ENCODE assay signal across 21 cellular contexts in genomic region chr2:27591745-27592144, GRCh38. TPM values are rescaled to one million over a fixed set of nuclear protein-coding genes. Genes with fewer than 3 reads are reported as not detected.
DNase-seq lines count a peak whose midpoint lies in the region; ATAC-seq, FAIRE-seq and TF ChIP-seq lines count a peak whose summit lies in the region.
"Had no signal": no experiment of that assay in that cellular context is flagged by ENCODE, and none has a peak within 500 bp of the region (broad histone marks: within the 10 kb centered on the region; RNA-seq: fewer than 3 reads in every experiment).

No MANE protein-coding gene starts in this region.

- H2AFZ ChIP-seq in HepG2 (ENCODE audit: low read length) = no peak overlapping the region

- H3K36me3 Mint-ChIP-seq in stimulated activated effector memory CD8-positive, alpha-beta T cell treated with anti-CD3 and anti-CD28 coated beads, Interleukin-12 subunit alpha, Interleukin-12 subunit beta, amount 100 ng/mL, for 72 hours = peaks cover 44% of the 10 kb centered on the region

- no peak for TF ChIP-seq RAD21 in HepG2 (CRISPR knock-in tag; IDR thresholded peaks at IDR 0.05)

- no peak for TF ChIP-seq POLR2A in HepG2 (IDR thresholded peaks at IDR 0.05; ENCODE audit: insufficient read depth in 1 of 2, low read depth in 2 of 2, low read length in 2 of 2)
- no peak for TF ChIP-seq POLR2A in right lobe of liver (IDR thresholded peaks at IDR 0.05)

- H3K36me3 ChIP-seq in HepG2 (replicated peaks in 1 of 2; ENCODE audit: control insufficient read depth in 1 of 2, insufficient read depth in 2 of 2, low read length in 2 of 2) (peaks cover 0 to 3% of the 10 kb centered on the region in 2 experiments; a peak in 1 of 5 replicates), right lobe of liver (no peaks in the 10 kb centered on the region), adipocyte (ENCODE audit: control insufficient read depth, insufficient read depth, low read length, severe bottlenecking) (no peaks in the 10 kb centered on the region)

- CTCF ChIA-PET in HepG2 (lab: Yijun Ruan, JAX; ENCODE audit: low intra/inter-chr PET ratio, low total read pairs) = no interaction called here

- no peak overlapping the region for H3K9ac ChIP-seq in HepG2 (ENCODE audit: insufficient read depth, low read depth, low read length)
- no peak overlapping the region for H3K9ac ChIP-seq in adipocyte (ENCODE audit: low read length)
- H3K9ac ChIP-seq: BLaER1 treated with 17β-estradiol and CSF1 and Interleukin-3, amounts not matched to agents 10 nM and 100 nM had no signal

- DNase-seq in HepG2 (ENCODE audit: low spot score) (no peak), right lobe of liver (no peak), adipocyte (ENCODE audit: low read depth) (peak; percentile 49), fibroblast of pulmonary artery (ENCODE audit: low read depth) (peak; percentile 21), NCI-H2107 (lab: John Stamatoyannopoulos, UW) (no peak)
- DNase-seq in stimulated activated effector memory CD8-positive, alpha-beta T cell treated with anti-CD3 and anti-CD28 coated beads, Interleukin-12 subunit alpha, Interleukin-12 subunit beta, amount 100 ng/mL, for 72 hours (ENCODE audit: low spot score in 2 of 2) = no peak
- DNase-seq: CD8-positive, alpha-beta memory T cell; DMS53; KG1; NCI-H1105; NCI-H2081; NK-92 treated with Interleukin-12 subunit alpha and Interleukin-12 subunit beta, amount 100 ng/mL, for 24 hours; Peyer's patch had no signal

- no TSS peak for BruUV-seq in HepG2 (replicated peaks; lab: Mats Ljungman, UMichigan)

- H3K27me3 ChIP-seq in HepG2 (ENCODE audit: control insufficient read depth in 1 of 2, insufficient read depth in 2 of 2, low read length in 2 of 2) = no peaks in the 10 kb centered on the region
- no peaks in the 10 kb centered on the region for H3K27me3 ChIP-seq in right lobe of liver
- no peaks in the 10 kb centered on the region for H3K27me3 ChIP-seq in adipocyte (replicated peaks; ENCODE audit: control insufficient read depth, insufficient read depth, low read length)
- H3K27me3 ChIP-seq: BLaER1 treated with 17β-estradiol and CSF1 and Interleukin-3, amounts not matched to agents 10 nM and 100 nM; Peyer's patch; SJSA1 had no signal

- no peak for FAIRE-seq in HepG2 (lab: Jason Lieb, UNC)
- FAIRE-seq: A549, GM12891, GM18507, H1 had no signal

- H3K27ac ChIP-seq in HepG2 (ENCODE audit: extremely low read length, insufficient read depth, low read length) (no peak overlapping the region), right lobe of liver (no peak overlapping the region)
- H3K27ac ChIP-seq: A549; BLaER1 treated with 17β-estradiol and CSF1 and Interleukin-3, amounts not matched to agents 10 nM and 100 nM; Peyer's patch; SJSA1 had no signal

- no peak overlapping the region for H3K4me3 Mint-ChIP-seq in stimulated activated effector memory CD8-positive, alpha-beta T cell treated with anti-CD3 and anti-CD28 coated beads, Interleukin-12 subunit alpha, Interleukin-12 subunit beta, amount 100 ng/mL, for 72 hours
- H3K4me3 Mint-ChIP-seq: CD8-positive, alpha-beta memory T cell had no signal

- 85% methylated on average over 3 of the region's 3 CpGs for WGBS in HepG2 (ENCODE audit: low lambda C conversion rate)
- 52% methylated on average over 3 of the region's 3 CpGs for WGBS in right lobe of liver (ENCODE audit: insufficient coverage, low coverage, low lambda C conversion rate, missing lambda C conversion rate)

- no peak overlapping the region for H3K4me2 ChIP-seq in HepG2 (ENCODE audit: low read depth, low read length)
- H3K4me2 ChIP-seq: A549; BLaER1 treated with 17β-estradiol and CSF1 and Interleukin-3, amounts not matched to agents 10 nM and 100 nM had no signal

- peaks cover 32% of the 10 kb centered on the region for H3K4me1 ChIP-seq in HepG2 (ENCODE audit: insufficient read depth, low read length)
- no peaks in the 10 kb centered on the region for H3K4me1 ChIP-seq in right lobe of liver
- peaks cover 2% of the 10 kb centered on the region for H3K4me1 ChIP-seq in adipocyte (ENCODE audit: control insufficient read depth, insufficient read depth, low read length)
- H3K4me1 ChIP-seq: Peyer's patch had no signal

- TF ChIP-seq EP300 in HepG2 (IDR thresholded peaks at IDR 0.05; ENCODE audit: low read depth in 2 of 2, low read length in 2 of 2) (no peak), HepG2 (CRISPR knock-in tag; IDR thresholded peaks at IDR 0.05; ENCODE audit: borderline replicate concordance) (no peak)

- peaks cover 9% of the 10 kb centered on the region for H3K9me3 ChIP-seq in HepG2 (ENCODE audit: low read length)
- no peaks in the 10 kb centered on the region for H3K9me3 ChIP-seq in right lobe of liver
- H3K9me3 ChIP-seq in adipocyte (ENCODE audit: control insufficient read depth, low read length) = peaks cover 21% of the 10 kb centered on the region

- no peak overlapping the region for H3K27ac Mint-ChIP-seq in stimulated activated effector memory CD8-positive, alpha-beta T cell treated with anti-CD3 and anti-CD28 coated beads, Interleukin-12 subunit alpha, Interleukin-12 subunit beta, amount 100 ng/mL, for 72 hours
- H3K27ac Mint-ChIP-seq: CD8-positive, alpha-beta memory T cell had no signal

- ATAC-seq in HepG2 = no peak; the same call in 2 of the 3 replicates
- no peak for ATAC-seq in right lobe of liver
- ATAC-seq in stimulated activated effector memory CD8-positive, alpha-beta T cell treated with anti-CD3 and anti-CD28 coated beads, Interleukin-12 subunit alpha, Interleukin-12 subunit beta, amount 100 ng/mL, for 72 hours = peak; percentile 65
- no peak for ATAC-seq in HG02970 (IDR thresholded peaks at IDR 0.05; ENCODE audit: low FRiP score, unreplicated experiment)
- no peak for ATAC-seq in GM19328 (IDR thresholded peaks at IDR 0.05; ENCODE audit: unreplicated experiment)
- ATAC-seq: A549 had no signal

- POLR2A ChIA-PET in HepG2 (lab: Yijun Ruan, JAX) = interaction anchor here (0.6 to 1.2 kb wide), 2 partner anchors 9 to 238 kb away, joined by 3 to 5 read pairs; partner anchors contain the start of gene ZNF512

- in situ Hi-C loops in HepG2 (cut with HindIII; ENCODE audit: extremely low pct_ligation_motif_present, low pct_unique_long_range_greater_than_20kb) = no loop called here

- H4K20me1 ChIP-seq in HepG2 (ENCODE audit: insufficient read depth, low read length) = peaks cover 28% of the 10 kb centered on the region

- H3K4me3 ChIP-seq in HepG2 (replicated peaks in 1 of 3; ENCODE audit: insufficient read depth in 1 of 3, low read depth in 2 of 3, low read length in 3 of 3) = no peak overlapping the region
- H3K4me3 ChIP-seq in right lobe of liver = no peak overlapping the region
- no peak overlapping the region for H3K4me3 ChIP-seq in adipocyte (ENCODE audit: low read length)
- no peak overlapping the region for H3K4me3 ChIP-seq in fibroblast of pulmonary artery (replicated peaks; ENCODE audit: low read depth, low read length)
- H3K4me3 ChIP-seq: A549, Peyer's patch, SJSA1 had no signal

- no peak for TF ChIP-seq CTCF in HepG2 (CRISPR knock-in tag; IDR thresholded peaks at IDR 0.05)
- no peak for TF ChIP-seq CTCF in right lobe of liver (IDR thresholded peaks at IDR 0.05)
- TF ChIP-seq CTCF in fibroblast of pulmonary artery (IDR thresholded peaks at IDR 0.05; ENCODE audit: low read length, missing control alignments) = no peak

- peaks cover 89% of the 10 kb centered on the region for H3K79me2 ChIP-seq in HepG2 (ENCODE audit: insufficient read depth, low read length)

- intact Hi-C loops in HepG2 (cut with micrococcal nuclease; ENCODE audit: unreplicated experiment) (no loop called here), right lobe of liver (cut with DNase I) (no loop called here)

- H3K4me1 Mint-ChIP-seq in stimulated activated effector memory CD8-positive, alpha-beta T cell treated with anti-CD3 and anti-CD28 coated beads, Interleukin-12 subunit alpha, Interleukin-12 subunit beta, amount 100 ng/mL, for 72 hours = peaks cover 40% of the 10 kb centered on the region

- peaks cover 16% of the 10 kb centered on the region for H3K9me3 Mint-ChIP-seq in stimulated activated effector memory CD8-positive, alpha-beta T cell treated with anti-CD3 and anti-CD28 coated beads, Interleukin-12 subunit alpha, Interleukin-12 subunit beta, amount 100 ng/mL, for 72 hours

RNA-seq across cellular contexts. Expression of gene ZNF512, which starts 8.9 kb away (rescaled TPM):
- 31.0 and 38.1 TPM in 2 replicates for total RNA-seq in HepG2 (2016; rRNA removed; fragmentation: Illumina TruSeq; extraction: Trizol)
- 16.0 and 19.8 TPM in 2 replicates for total RNA-seq in HepG2 (2016; cell fraction: cytosol; rRNA removed; fragmentation: Illumina TruSeq; extraction: Trizol; ENCODE audit: low read depth)
- 26.9 and 42.0 TPM in 2 replicates for total RNA-seq in HepG2 (2016; cell fraction: insoluble cytoplasmic fraction; rRNA removed; fragmentation: Illumina TruSeq; extraction: Trizol)
- 21.0 and 25.6 TPM in 2 replicates for total RNA-seq in HepG2 (2016; cell fraction: membrane; rRNA removed; fragmentation: Illumina TruSeq; extraction: Trizol)
- total RNA-seq in HepG2 (2016; cell fraction: nucleus; rRNA removed; fragmentation: Illumina TruSeq; extraction: Trizol) = 41.8 and 49.3 TPM in 2 replicates
- 27.9 and 29.8 TPM in 2 replicates for polyA plus RNA-seq in HepG2 (2011; rRNA removed)
- 13.4 and 17.0 TPM in 2 replicates for polyA plus RNA-seq in HepG2 (2011; cell fraction: cytosol; rRNA removed)
- 81.1 and 98.2 TPM in 2 replicates for polyA plus RNA-seq in HepG2 (2011; cell fraction: nucleus; rRNA removed)
- polyA plus RNA-seq in HepG2 (2012) = 22.2 and 36.6 TPM in 2 replicates
- 3.3 and 4.9 TPM in 2 replicates for polyA plus RNA-seq in HepG2 (2016; cell fraction: cytosol; fragmentation: Illumina TruSeq; extraction: Trizol; ENCODE audit: low read depth)
- 33.7 and 36.8 TPM in 2 replicates for polyA plus RNA-seq in HepG2 (2016; cell fraction: insoluble cytoplasmic fraction; fragmentation: Illumina TruSeq; extraction: Trizol; ENCODE audit: low read depth)
- 10.9 TPM in 2 replicates for polyA plus RNA-seq in HepG2 (2016; cell fraction: membrane; fragmentation: Illumina TruSeq; extraction: Trizol; ENCODE audit: low read depth)
- 65.8 and 79.5 TPM in 2 replicates for polyA plus RNA-seq in HepG2 (2016; cell fraction: nucleus; fragmentation: Illumina TruSeq; extraction: Trizol; ENCODE audit: insufficient read depth, low read depth)
- 19.0 and 22.7 TPM in 2 replicates for polyA minus RNA-seq in HepG2 (2011; rRNA and poly(A)+ RNA removed; ENCODE audit: low replicate concordance)
- 9.5 and 10.0 TPM in 2 replicates for polyA minus RNA-seq in HepG2 (2011; cell fraction: cytosol; rRNA and poly(A)+ RNA removed)
- 57.8 and 73.6 TPM in 2 replicates for polyA minus RNA-seq in HepG2 (2011; cell fraction: nucleus; rRNA and poly(A)+ RNA removed)
- total RNA-seq in right lobe of liver = 10 to 100 TPM in 1 of 6 experiments, 1 to 10 TPM in 5; 5.5 to 13.4 (median 6.8) TPM

RNA-seq across cellular contexts. Expression of gene CCDC121, which starts 37.1 kb away (rescaled TPM):
- total RNA-seq in HepG2 (2016; rRNA removed; fragmentation: Illumina TruSeq; extraction: Trizol) (3.0 and 3.8 TPM in 2 replicates), right lobe of liver (1 to 10 TPM in 4 of 6 experiments, under 1 TPM in 2; 0.74 to 2.1 (median 1.5) TPM)
- 0.40 and 1.1 TPM in 2 replicates for total RNA-seq in HepG2 (2016; cell fraction: cytosol; rRNA removed; fragmentation: Illumina TruSeq; extraction: Trizol; ENCODE audit: low read depth)
- 3.4 and 4.4 TPM in 2 replicates for total RNA-seq in HepG2 (2016; cell fraction: insoluble cytoplasmic fraction; rRNA removed; fragmentation: Illumina TruSeq; extraction: Trizol)
- 2.0 TPM in 2 replicates for total RNA-seq in HepG2 (2016; cell fraction: membrane; rRNA removed; fragmentation: Illumina TruSeq; extraction: Trizol)
- 2.3 and 2.7 TPM in 2 replicates for total RNA-seq in HepG2 (2016; cell fraction: nucleus; rRNA removed; fragmentation: Illumina TruSeq; extraction: Trizol)
- polyA plus RNA-seq in HepG2 (2011; rRNA removed) = 1.2 and 1.9 TPM in 2 replicates
- polyA plus RNA-seq in HepG2 (2011; cell fraction: cytosol; rRNA removed) = 0.50 and 0.79 TPM in 2 replicates
- polyA plus RNA-seq in HepG2 (2011; cell fraction: nucleus; rRNA removed) = 0.61 and 0.88 TPM in 2 replicates
- polyA plus RNA-seq in HepG2 (2012) = 1.3 and 2.8 TPM in 2 replicates
- 0.28 and 0.31 TPM in 2 replicates for polyA plus RNA-seq in HepG2 (2016; cell fraction: cytosol; fragmentation: Illumina TruSeq; extraction: Trizol; ENCODE audit: low read depth)
- polyA plus RNA-seq in HepG2 (2016; cell fraction: insoluble cytoplasmic fraction; fragmentation: Illumina TruSeq; extraction: Trizol; ENCODE audit: low read depth) = 3.4 and 5.5 TPM in 2 replicates
- polyA plus RNA-seq in HepG2 (2016; cell fraction: membrane; fragmentation: Illumina TruSeq; extraction: Trizol; ENCODE audit: low read depth) = 0.83 and 1.1 TPM in 2 replicates
- 3.8 and 3.9 TPM in 2 replicates for polyA plus RNA-seq in HepG2 (2016; cell fraction: nucleus; fragmentation: Illumina TruSeq; extraction: Trizol; ENCODE audit: insufficient read depth, low read depth)
- 0.46 and 0.49 TPM in 2 replicates for polyA minus RNA-seq in HepG2 (2011; rRNA and poly(A)+ RNA removed; ENCODE audit: low replicate concordance)
- polyA minus RNA-seq in HepG2 (2011; cell fraction: cytosol; rRNA and poly(A)+ RNA removed) = 0.79 and 1.1 TPM in 2 replicates
- polyA minus RNA-seq in HepG2 (2011; cell fraction: nucleus; rRNA and poly(A)+ RNA removed) = 1.9 and 2.6 TPM in 2 replicates

RNA-seq across cellular contexts. Expression of gene GPN1, which starts 37.1 kb away (rescaled TPM):
- total RNA-seq in HepG2 (2016; rRNA removed; fragmentation: Illumina TruSeq; extraction: Trizol) (62.7 and 98.5 TPM in 2 replicates), right lobe of liver (10 to 100 TPM in 4 of 6 experiments, 1 to 10 TPM in 2; 9.4 to 14.6 (median 11.3) TPM)
- total RNA-seq in HepG2 (2016; cell fraction: cytosol; rRNA removed; fragmentation: Illumina TruSeq; extraction: Trizol; ENCODE audit: low read depth) = 11.8 and 12.1 TPM in 2 replicates
- total RNA-seq in HepG2 (2016; cell fraction: insoluble cytoplasmic fraction; rRNA removed; fragmentation: Illumina TruSeq; extraction: Trizol) = 62.1 and 103 TPM in 2 replicates
- total RNA-seq in HepG2 (2016; cell fraction: membrane; rRNA removed; fragmentation: Illumina TruSeq; extraction: Trizol) = 36.3 and 39.5 TPM in 2 replicates
- 35.4 and 37.8 TPM in 2 replicates for total RNA-seq in HepG2 (2016; cell fraction: nucleus; rRNA removed; fragmentation: Illumina TruSeq; extraction: Trizol)
- 51.9 and 54.5 TPM in 2 replicates for polyA plus RNA-seq in HepG2 (2011; rRNA removed)
- 29.7 and 46.3 TPM in 2 replicates for polyA plus RNA-seq in HepG2 (2011; cell fraction: cytosol; rRNA removed)
- 16.8 and 22.2 TPM in 2 replicates for polyA plus RNA-seq in HepG2 (2011; cell fraction: nucleus; rRNA removed)
- 41.7 and 47.0 TPM in 2 replicates for polyA plus RNA-seq in HepG2 (2012)
- 13.4 and 13.7 TPM in 2 replicates for polyA plus RNA-seq in HepG2 (2016; cell fraction: cytosol; fragmentation: Illumina TruSeq; extraction: Trizol; ENCODE audit: low read depth)
- 89.3 and 97.6 TPM in 2 replicates for polyA plus RNA-seq in HepG2 (2016; cell fraction: insoluble cytoplasmic fraction; fragmentation: Illumina TruSeq; extraction: Trizol; ENCODE audit: low read depth)
- 26.6 and 27.4 TPM in 2 replicates for polyA plus RNA-seq in HepG2 (2016; cell fraction: membrane; fragmentation: Illumina TruSeq; extraction: Trizol; ENCODE audit: low read depth)
- 43.6 and 44.2 TPM in 2 replicates for polyA plus RNA-seq in HepG2 (2016; cell fraction: nucleus; fragmentation: Illumina TruSeq; extraction: Trizol; ENCODE audit: insufficient read depth, low read depth)
- polyA minus RNA-seq in HepG2 (2011; rRNA and poly(A)+ RNA removed; ENCODE audit: low replicate concordance) = 68.4 and 76.3 TPM in 2 replicates
- 27.5 and 32.2 TPM in 2 replicates for polyA minus RNA-seq in HepG2 (2011; cell fraction: cytosol; rRNA and poly(A)+ RNA removed)
- polyA minus RNA-seq in HepG2 (2011; cell fraction: nucleus; rRNA and poly(A)+ RNA removed) = 54.5 and 62.1 TPM in 2 replicates

Comparison
In these comparisons a context has a peak if more than half of its experiments do, and no peak if none do; other contexts are left out.
1. DNase-seq: peak in adipocyte (single experiment) and fibroblast of pulmonary artery (single experiment); none in HepG2 (single experiment), right lobe of liver (0 of 3), stimulated activated effector memory CD8-positive, alpha-beta T cell treated with anti-CD3 and anti-CD28 coated beads, Interleukin-12 subunit alpha, Interleukin-12 subunit beta, amount 100 ng/mL, for 72 hours (0 of 2) and NCI-H2107 (single experiment).